5 cellular contexts compared by ENCODE assay signal in genomic region chrX:104411800-104412199, GRCh38.
"Had no signal": no experiment of that assay in that cellular context is flagged by ENCODE, and none has a peak within 500 bp of the region (broad histone marks: within the 10 kb centered on the region; RNA-seq: fewer than 3 reads in every experiment).

No MANE protein-coding gene starts in this region.

- H2AFZ ChIP-seq: GM23338 had no signal

- H3K4me2 ChIP-seq: GM23338 had no signal

- DNase-seq: H9, HCEC 1CT, IMR-90 had no signal

- ATAC-seq: GM23338, K562 had no signal

- H3K4me3 ChIP-seq: GM23338, K562 had no signal
